8 cellular contexts compared by ENCODE assay signal in genomic region chr2:106065983-106066826, GRCh38.
DNase-seq lines count a peak whose midpoint lies in the region; ATAC-seq, FAIRE-seq and TF ChIP-seq lines count a peak whose summit lies in the region.

No MANE protein-coding gene starts in this region.

- DNase-seq in A549 (ENCODE audit: low read depth in 1 of 2, low spot score in 1 of 2) (no peak), activated B cell treated with CpG ODN at 0.5 μM for 24 hours (no peak), right atrium auricular region (ENCODE audit: low spot score) (no peak), osteocyte (ENCODE audit: extremely low spot score, unreplicated experiment) (no peak), AG08396 (ENCODE audit: low spot score) (no peak), HK-2 (ENCODE audit: unreplicated experiment) (no peak), SJCRH30 (no peak)

- no peak for TF ChIP-seq RAD21 in A549 (conservative IDR thresholded peaks at IDR 0.05 in 1 of 2, IDR thresholded peaks at IDR 0.05 in 1 of 2)

- ATAC-seq in A549 (no peak), activated B cell treated with CpG ODN at 0.5 μM for 24 hours (ENCODE audit: low read depth) (no peak), GM18502 (IDR thresholded peaks at IDR 0.05; ENCODE audit: poor library complexity, unreplicated experiment) (no peak)

- H3K4me2 ChIP-seq in A549: peak overlapping the region; percentile 37; the same call in 1 of the 3 replicates

- H3K27me3 Mint-ChIP-seq in activated B cell treated with CpG ODN at 0.5 μM for 24 hours (peaks cover 41% of the 10 kb centered on the region), osteocyte (ENCODE audit: unreplicated experiment) (peaks cover 37% of the 10 kb centered on the region)

- H3K27ac ChIP-seq in A549 (no peak overlapping the region), right atrium auricular region (no peak overlapping the region), SJCRH30 (no peak overlapping the region)

- H3K4me1 Mint-ChIP-seq in activated B cell treated with CpG ODN at 0.5 μM for 24 hours (peaks cover 10% of the 10 kb centered on the region), osteocyte (ENCODE audit: unreplicated experiment) (no peaks in the 10 kb centered on the region)

- H3K4me1 ChIP-seq in A549: no peaks in the 10 kb centered on the region
- peaks cover 0 to 19% of the 10 kb centered on the region in 2 donors for H3K4me1 ChIP-seq in right atrium auricular region
- H3K4me1 ChIP-seq in SJCRH30: no peaks in the 10 kb centered on the region

- no peaks in the 10 kb centered on the region for H3K9me3 Mint-ChIP-seq in activated B cell treated with CpG ODN at 0.5 μM for 24 hours
- no peaks in the 10 kb centered on the region for H3K9me3 Mint-ChIP-seq in osteocyte (ENCODE audit: unreplicated experiment)

- H3K36me3 ChIP-seq in right atrium auricular region (no peaks in the 10 kb centered on the region), SJCRH30 (no peaks in the 10 kb centered on the region)

- FAIRE-seq in A549 (lab: Jason Lieb, UNC): no peak

- H3K27ac Mint-ChIP-seq in activated B cell treated with CpG ODN at 0.5 μM for 24 hours: no peak overlapping the region
- H3K27ac Mint-ChIP-seq in osteocyte (ENCODE audit: unreplicated experiment): no peak overlapping the region

- no peak for TF ChIP-seq POLR2A in A549 (IDR thresholded peaks at IDR 0.05; ENCODE audit: low read length)

- no peak for TF ChIP-seq EP300 in A549 (IDR thresholded peaks at IDR 0.05)

- peak overlapping the region; percentile 44 for H3K4me3 Mint-ChIP-seq in activated B cell treated with CpG ODN at 0.5 μM for 24 hours
- H3K4me3 Mint-ChIP-seq in osteocyte (ENCODE audit: unreplicated experiment): peak overlapping the region; percentile 23

- 77% methylated on average over 21 of the region's 26 CpGs for WGBS in A549 (ENCODE audit: missing lambda C conversion rate)

- CTCF ChIA-PET in A549 (lab: Yijun Ruan, JAX): no interaction called here
- CTCF ChIA-PET in activated B cell treated with CpG ODN at 0.5 μM for 24 hours (lab: Charles Lee): no interaction called here

- TF ChIP-seq CTCF in A549 (IDR thresholded peaks at IDR 0.05) (no peak), activated B cell treated with CpG ODN at 0.5 μM for 24 hours (IDR thresholded peaks at IDR 0.05) (no peak), right atrium auricular region (IDR thresholded peaks at IDR 0.05) (no peak), osteocyte (IDR thresholded peaks at IDR 0.05) (no peak)

- no peak overlapping the region for H3K4me3 ChIP-seq in A549
- peak overlapping the region; percentile 39 to 65 for H3K4me3 ChIP-seq in right atrium auricular region
- no peak overlapping the region for H3K4me3 ChIP-seq in SJCRH30

- intact Hi-C loops in activated B cell treated with CpG ODN at 0.5 μM for 24 hours (cut with micrococcal nuclease): no loop called here

- H3K36me3 Mint-ChIP-seq in activated B cell treated with CpG ODN at 0.5 μM for 24 hours (ENCODE audit: low read depth) (no peaks in the 10 kb centered on the region), osteocyte (ENCODE audit: unreplicated experiment) (no peaks in the 10 kb centered on the region)

- POLR2A ChIA-PET in A549 (lab: Yijun Ruan, JAX): no interaction called here
- POLR2A ChIA-PET in activated B cell treated with CpG ODN at 0.5 μM for 24 hours (lab: Charles Lee): no interaction called here

- H3K27me3 ChIP-seq in right atrium auricular region: no peaks in the 10 kb centered on the region
- no peaks in the 10 kb centered on the region for H3K27me3 ChIP-seq in SJCRH30

- H3K9me3 ChIP-seq in A549 (no peaks in the 10 kb centered on the region), right atrium auricular region (no peaks in the 10 kb centered on the region), SJCRH30 (replicated peaks) (no peaks in the 10 kb centered on the region)

TF ChIP-seq in A549, 52 proteins besides CTCF, POLR2A, EP300 and RAD21:
- TF ChIP-seq HDAC2 (IDR thresholded peaks at IDR 0.05): no peak
- no peak for TF ChIP-seq RARB (CRISPR knock-in tag; IDR thresholded peaks at IDR 0.05)
- no peak for TF ChIP-seq E2F6 (IDR thresholded peaks at IDR 0.05; ENCODE audit: borderline replicate concordance, low read depth)
- TF ChIP-seq CHD4 (IDR thresholded peaks at IDR 0.05; ENCODE audit: borderline replicate concordance): no peak
- TF ChIP-seq ZNF302 (CRISPR knock-in tag; IDR thresholded peaks at IDR 0.05): no peak
- TF ChIP-seq TFCP2L1 (CRISPR knock-in tag; IDR thresholded peaks at IDR 0.05): no peak
- TF ChIP-seq CBX2 (IDR thresholded peaks at IDR 0.05; ENCODE audit: borderline replicate concordance, low read depth): no peak
- TF ChIP-seq MYC (IDR thresholded peaks at IDR 0.05; ENCODE audit: borderline replicate concordance, low read length): no peak
- TF ChIP-seq RNF2 (IDR thresholded peaks at IDR 0.05; ENCODE audit: borderline replicate concordance, low read depth): no peak

Comparison
In these comparisons a context has a peak if more than half of its experiments do, and no peak if none do; other contexts are left out.
1. H3K4me3 ChIP-seq: peak in right atrium auricular region (2 of 2); none in A549 (single experiment) and SJCRH30 (single experiment).